ENCODE assay signal across 8 cellular contexts in genomic region chr11:14891143-14892035, GRCh38.
DNase-seq lines count a peak whose midpoint lies in the region; ATAC-seq and TF ChIP-seq lines count a peak whose summit lies in the region.

No MANE protein-coding gene starts in this region.

- H3K9ac ChIP-seq in muscle layer of colon (ENCODE audit: low read length) = peak overlapping the region; percentile 49

- peak; percentile 59 for ATAC-seq in GM21526 (IDR thresholded peaks at IDR 0.05; ENCODE audit: low FRiP score, unreplicated experiment)

- no peaks in the 10 kb centered on the region for H3K9me3 ChIP-seq in muscle layer of colon (ENCODE audit: low read length)

- no peaks in the 10 kb centered on the region for H3K36me3 ChIP-seq in muscle layer of colon (ENCODE audit: insufficient read depth, low read length)

- TF ChIP-seq POLR2A in erythroblast (IDR thresholded peaks at IDR 0.05; ENCODE audit: low read length) = peak; percentile 83

- H3K27me3 ChIP-seq in muscle layer of colon (ENCODE audit: control insufficient read depth in 1 of 2, insufficient read depth in 2 of 2, low read length in 2 of 2) = no peaks in the 10 kb centered on the region

- DNase-seq in DMS114 treated with DMSO at 0.1 percent for 48 hours (lab: John Stamatoyannopoulos, UW; ENCODE audit: unreplicated experiment) (peak; percentile 57), HuH-7.5 (ENCODE audit: low spot score) (peak; percentile 47), OCI-M2 (lab: John Stamatoyannopoulos, UW; ENCODE audit: unreplicated experiment) (peak; percentile 25), erythroblast (lab: John Stamatoyannopoulos, UW) (peak; percentile 93 to 95)
- DNase-seq in activated T-cell treated with anti-CD3 and anti-CD28 coated beads, Interleukin-2, amount 50 U/mL, for 1 hour = peak; percentile 90
- peak; percentile 91 for DNase-seq in stimulated activated CD8-positive, alpha-beta memory T cell treated with anti-CD3 and anti-CD28 coated beads, Interleukin-4, amount 100 ng/mL, for 48 hours

- H3K27ac ChIP-seq in muscle layer of colon (ENCODE audit: low read depth, low read length) = peak overlapping the region; percentile 70

- no peaks in the 10 kb centered on the region for H3K4me1 ChIP-seq in muscle layer of colon (ENCODE audit: insufficient read depth, low read length)

- peak overlapping the region; percentile 70 to 72 for H3K4me3 ChIP-seq in muscle layer of colon (ENCODE audit: low read depth in 1 of 2, low read length in 2 of 2)

Comparison
In these comparisons a context has a peak if more than half of its experiments do, and no peak if none do; other contexts are left out.
1. Peak in every context shown above with its lines: DNase-seq, ATAC-seq, H3K4me3 ChIP-seq and H3K27ac ChIP-seq.
2. DNase-seq: peak in every context shown above with its lines; median percentile 94 in erythroblast; 91 in stimulated activated CD8-positive, alpha-beta memory T cell treated with anti-CD3 and anti-CD28 coated beads, Interleukin-4, amount 100 ng/mL, for 48 hours; 90 in activated T-cell treated with anti-CD3 and anti-CD28 coated beads, Interleukin-2, amount 50 U/mL, for 1 hour; 57 in DMS114 treated with DMSO at 0.1 percent for 48 hours; 47 in HuH-7.5; 25 in OCI-M2.